21 cellular contexts compared by ENCODE assay signal in genomic region chr7:70415179-70415972, GRCh38.
DNase-seq lines count a peak whose midpoint lies in the region; ATAC-seq and TF ChIP-seq lines count a peak whose summit lies in the region.
"Had no signal": no experiment of that assay in that cellular context is flagged by ENCODE, and none has a peak within 500 bp of the region (broad histone marks: within the 10 kb centered on the region; RNA-seq: fewer than 3 reads in every experiment).

No MANE protein-coding gene starts in this region.

- TF ChIP-seq CTCF in GM06990 (IDR thresholded peaks at IDR 0.05; ENCODE audit: insufficient read depth, low read length, poor library complexity, severe bottlenecking): no peak
- no peak for TF ChIP-seq CTCF in HFFc6 (IDR thresholded peaks at IDR 0.05)
- no peak for TF ChIP-seq CTCF in esophagus muscularis mucosa (IDR thresholded peaks at IDR 0.05)

- DNase-seq in GM06990 (ENCODE audit: extremely low read depth, insufficient read length): peak; percentile 52
- no peak for DNase-seq in amygdala (lab: John Stamatoyannopoulos, UW)
- DNase-seq in globus pallidus (ENCODE audit: low spot score): no peak
- DNase-seq in HFFc6: no peak
- DNase-seq in esophagus muscularis mucosa (ENCODE audit: extremely low spot score): no peak
- DNase-seq: activated T-cell treated with anti-CD3 and anti-CD28 coated beads, Interleukin-2, amount 50 U/mL, for 1 hour; effector CD8-positive, alpha-beta T cell; gastrocnemius medialis; HCEC 1CT; natural killer cell; NCI-H146; NK-92 treated with Interleukin-12 subunit alpha and Interleukin-12 subunit beta, amount 100 ng/mL, for 24 hours; SK-N-SH; spleen; upper lobe of left lung had no signal

- peak overlapping the region; percentile 39 for H3K4me3 ChIP-seq in GM06990 (replicated peaks; ENCODE audit: low read depth, low read length)
- no peak overlapping the region for H3K4me3 ChIP-seq in esophagus muscularis mucosa
- H3K4me3 ChIP-seq: ascending aorta, gastrocnemius medialis, spleen, upper lobe of left lung had no signal

- no peaks in the 10 kb centered on the region for H3K36me3 Mint-ChIP-seq in HFFc6 (ENCODE audit: low read depth)
- H3K36me3 Mint-ChIP-seq: natural killer cell had no signal

- H3K9me3 Mint-ChIP-seq in HFFc6: peaks cover 47% of the 10 kb centered on the region
- H3K9me3 Mint-ChIP-seq: natural killer cell had no signal

- WGBS in esophagus muscularis mucosa: 95% methylated on average over 10 of the region's 10 CpGs

- H3K27ac ChIP-seq in esophagus muscularis mucosa (replicated peaks in 1 of 4): no peak overlapping the region
- H3K27ac ChIP-seq: ascending aorta, gastrocnemius medialis, spleen, upper lobe of left lung had no signal

- ATAC-seq in GM19463 (IDR thresholded peaks at IDR 0.05; ENCODE audit: unreplicated experiment) (peak; percentile 45), HG02852 (IDR thresholded peaks at IDR 0.05; ENCODE audit: unreplicated experiment) (peak; percentile 74), HG03565 (IDR thresholded peaks at IDR 0.05; ENCODE audit: unreplicated experiment) (peak; percentile 79)
- ATAC-seq: activated CD4-positive, CD25-positive, alpha-beta regulatory T cell treated with anti-CD3 and anti-CD28 coated beads, Interleukin-2, amount 50 U/mL, for 24 hours; gastrocnemius medialis; HepG2; natural killer cell had no signal

- no peak for TF ChIP-seq EP300 in esophagus muscularis mucosa (IDR thresholded peaks at IDR 0.05)

- no peaks in the 10 kb centered on the region for H3K4me1 ChIP-seq in esophagus muscularis mucosa
- H3K4me1 ChIP-seq: ascending aorta, gastrocnemius medialis had no signal

- intact Hi-C loops in esophagus muscularis mucosa (cut with DNase I): no loop called here

- H3K9me3 ChIP-seq in esophagus muscularis mucosa: no peaks in the 10 kb centered on the region
- H3K9me3 ChIP-seq: ascending aorta, gastrocnemius medialis, SK-N-SH, spleen, upper lobe of left lung had no signal

- H3K4me1 Mint-ChIP-seq in HFFc6 (ENCODE audit: low read depth): no peaks in the 10 kb centered on the region
- H3K4me1 Mint-ChIP-seq: natural killer cell had no signal

- no peak overlapping the region for H3K4me3 Mint-ChIP-seq in HFFc6
- H3K4me3 Mint-ChIP-seq: natural killer cell had no signal

- H3K27me3 Mint-ChIP-seq in HFFc6 (ENCODE audit: insufficient read depth): no peaks in the 10 kb centered on the region

- H3K27ac Mint-ChIP-seq in HFFc6: no peak overlapping the region
- H3K27ac Mint-ChIP-seq: natural killer cell had no signal

- no peak for TF ChIP-seq POLR2A in esophagus muscularis mucosa (IDR thresholded peaks at IDR 0.05; ENCODE audit: low read depth)

- H3K27me3 ChIP-seq in GM06990 (replicated peaks; ENCODE audit: control insufficient read depth, insufficient read depth, low read length): no peaks in the 10 kb centered on the region
- H3K27me3 ChIP-seq in esophagus muscularis mucosa: no peaks in the 10 kb centered on the region
- H3K27me3 ChIP-seq: ascending aorta, gastrocnemius medialis, spleen, upper lobe of left lung had no signal

- H3K36me3 ChIP-seq in GM06990 (ENCODE audit: control insufficient read depth, insufficient read depth, low read length) (no peaks in the 10 kb centered on the region), esophagus muscularis mucosa (no peaks in the 10 kb centered on the region)
- H3K36me3 ChIP-seq: ascending aorta, gastrocnemius medialis, spleen, upper lobe of left lung had no signal
